9 cellular contexts compared by ENCODE assay signal in the genomic region with DNA sequence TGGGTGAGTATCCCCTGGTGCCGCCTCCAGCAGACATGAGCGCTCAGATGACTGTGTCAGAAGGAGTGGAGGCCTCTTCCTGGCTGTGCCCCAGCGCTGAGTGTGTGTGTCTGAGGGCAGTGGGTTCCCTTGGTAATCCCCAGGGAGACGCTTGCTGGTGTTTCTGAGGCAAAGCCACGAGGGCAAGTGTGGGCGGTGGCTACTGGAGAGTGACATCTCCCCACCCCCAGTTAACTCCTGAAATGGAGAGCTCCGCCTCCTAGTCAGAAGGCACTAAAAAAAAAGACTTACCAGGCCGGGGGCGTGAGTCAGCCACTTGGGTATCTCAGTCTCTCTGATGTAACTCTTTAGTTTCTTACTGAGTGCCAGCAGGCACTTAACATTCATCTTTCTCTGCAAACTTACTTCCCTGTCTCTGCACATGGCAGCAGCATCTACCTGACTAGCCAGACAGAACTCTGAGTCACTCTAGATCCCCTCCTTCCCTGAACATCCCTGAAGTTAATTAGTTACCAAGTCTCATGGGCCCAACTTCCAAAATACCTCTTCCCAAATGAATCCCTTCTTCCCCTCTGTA. TPM values are rescaled to one million over a fixed set of nuclear protein-coding genes. Genes with fewer than 3 reads are reported as not detected.
DNase-seq lines count a peak whose midpoint lies in the region; ATAC-seq lines count a peak whose summit lies in the region.
"Had no signal": no experiment of that assay in that cellular context is flagged by ENCODE, and none has a peak within 500 bp of the region (broad histone marks: within the 10 kb centered on the region; RNA-seq: fewer than 3 reads in every experiment).

No MANE protein-coding gene starts in this region.

- peaks cover 28 to 51% (median 35%) of the 10 kb centered on the region in 4 donors for H3K4me1 Mint-ChIP-seq in CD4-positive, alpha-beta memory T cell
- H3K4me1 Mint-ChIP-seq in activated naive CD8-positive, alpha-beta T cell (ENCODE audit: low read depth), result peaks cover 57% of the 10 kb centered on the region

- CTCF ChIA-PET in CD4-positive, alpha-beta memory T cell (lab: Charles Lee; ENCODE audit: partially characterized antibody), result interaction anchor here (1.4 kb wide), 1 partner anchor 36 kb away, joined by 4 read pairs; no protein-coding TSS in a partner anchor

- peak overlapping the region in 6 of 8 donors; percentile 17 to 47 (median 31) for H3K4me3 Mint-ChIP-seq in CD4-positive, alpha-beta memory T cell
- H3K4me3 Mint-ChIP-seq in activated naive CD8-positive, alpha-beta T cell, result peak overlapping the region; percentile 75

- POLR2A ChIA-PET in CD4-positive, alpha-beta memory T cell (lab: Charles Lee; ENCODE audit: partially characterized antibody), result interaction anchor here (1.3 to 37.6 kb wide), 3 partner anchors 16 to 44 kb away, joined by 8 to 1614 read pairs (median 80); a partner anchor contains a TSS

- intact Hi-C loops in CD4-positive, alpha-beta memory T cell (cut with micrococcal nuclease), result loop anchor here (2.0 to 10.0 kb wide), 2 partner anchors 36 to 246 kb away; no protein-coding TSS in a partner anchor

- H3K9ac ChIP-seq in SK-N-MC (ENCODE audit: insufficient read length), result peak overlapping the region; percentile 51

- H3K9me3 Mint-ChIP-seq in CD4-positive, alpha-beta memory T cell, result no peaks in the 10 kb centered on the region
- no peaks in the 10 kb centered on the region for H3K9me3 Mint-ChIP-seq in activated naive CD8-positive, alpha-beta T cell (ENCODE audit: low read depth)

- peak overlapping the region; percentile 84 to 95 (median 92) for H3K27ac Mint-ChIP-seq in CD4-positive, alpha-beta memory T cell
- peak overlapping the region; percentile 98 for H3K27ac Mint-ChIP-seq in activated naive CD8-positive, alpha-beta T cell

- DNase-seq in CD4-positive, alpha-beta memory T cell, result peak in 3 of 5 donors; percentile 36 to 82 (median 37)
- DNase-seq in SK-N-MC (ENCODE audit: low read depth, low spot score) (peak; percentile 42), hepatic stellate cell (ENCODE audit: low spot score) (peak; percentile 97), smooth muscle cell of the brain vasculature (ENCODE audit: low read depth, low spot score) (peak; percentile 60), NCI-H69 (lab: John Stamatoyannopoulos, UW) (no peak)

- peaks cover 42% of the 10 kb centered on the region for H3K4me1 ChIP-seq in CD4-positive, alpha-beta memory T cell (ENCODE audit: insufficient read depth, low read length)

- no peaks in the 10 kb centered on the region for H3K27me3 ChIP-seq in CD4-positive, alpha-beta memory T cell (ENCODE audit: insufficient read depth, low read length)

- H3K27me3 Mint-ChIP-seq in CD4-positive, alpha-beta memory T cell, result no peaks in the 10 kb centered on the region
- no peaks in the 10 kb centered on the region for H3K27me3 Mint-ChIP-seq in activated naive CD8-positive, alpha-beta T cell

- peaks cover 74 to 87% of the 10 kb centered on the region in 2 donors for H3K36me3 Mint-ChIP-seq in CD4-positive, alpha-beta memory T cell
- H3K36me3 Mint-ChIP-seq in activated naive CD8-positive, alpha-beta T cell, result peaks cover 15% of the 10 kb centered on the region

- no peaks in the 10 kb centered on the region for H3K9me3 ChIP-seq in CD4-positive, alpha-beta memory T cell (ENCODE audit: control insufficient read depth in 1 of 2, low read length in 2 of 2)
- no peaks in the 10 kb centered on the region for H3K9me3 ChIP-seq in SK-N-MC (ENCODE audit: low read depth, low read length)

- H3K4me3 ChIP-seq in CD4-positive, alpha-beta memory T cell (ENCODE audit: low read length in 2 of 2), result no peak overlapping the region
- peak overlapping the region; percentile 18; the same call in 1 of the 2 replicates for H3K4me3 ChIP-seq in SK-N-MC

- peaks cover 80% of the 10 kb centered on the region for H3K36me3 ChIP-seq in CD4-positive, alpha-beta memory T cell (ENCODE audit: insufficient read depth, low read length)
- peaks cover 74% of the 10 kb centered on the region; the same call in 1 of the 2 replicates for H3K36me3 ChIP-seq in SK-N-MC (ENCODE audit: insufficient read depth, low read length)

- ATAC-seq in GM19455 (IDR thresholded peaks at IDR 0.05; ENCODE audit: unreplicated experiment), result peak; percentile 88
- ATAC-seq in HG03469 (IDR thresholded peaks at IDR 0.05; ENCODE audit: unreplicated experiment), result peak; percentile 92

- H3K27ac ChIP-seq in CD4-positive, alpha-beta memory T cell (ENCODE audit: low read depth, low read length), result peak overlapping the region; percentile 30
- H3K27ac ChIP-seq in SK-N-MC, result peak overlapping the region; percentile 85

RNA-seq across cellular contexts. Expression of a gene that starts 19.3 kb away (rescaled TPM):
- total RNA-seq in CD4-positive, alpha-beta memory T cell, result not detected
- not detected for polyA plus RNA-seq in CD4-positive, alpha-beta memory T cell
- total RNA-seq: activated CD8-positive, alpha-beta memory T cell treated with anti-CD3 and anti-CD28 coated beads for 36 hours had no signal

RNA-seq across cellular contexts. Expression of a gene that starts 26.1 kb away (rescaled TPM):
- total RNA-seq in CD4-positive, alpha-beta memory T cell, result not detected
- not detected for polyA plus RNA-seq in CD4-positive, alpha-beta memory T cell
- total RNA-seq: activated CD8-positive, alpha-beta memory T cell treated with anti-CD3 and anti-CD28 coated beads for 36 hours had no signal

RNA-seq across cellular contexts. Expression of a gene that starts 38.8 kb away (rescaled TPM):
- total RNA-seq in CD4-positive, alpha-beta memory T cell, result 100 to 1,000 TPM; 374 to 375 TPM
- polyA plus RNA-seq in CD4-positive, alpha-beta memory T cell, result 10 to 100 TPM in 1 of 2 donors, 1 to 10 TPM in 1; 1.9 to 35.6 TPM
